ENCODE assay signal across 27 cellular contexts in the genomic region with DNA sequence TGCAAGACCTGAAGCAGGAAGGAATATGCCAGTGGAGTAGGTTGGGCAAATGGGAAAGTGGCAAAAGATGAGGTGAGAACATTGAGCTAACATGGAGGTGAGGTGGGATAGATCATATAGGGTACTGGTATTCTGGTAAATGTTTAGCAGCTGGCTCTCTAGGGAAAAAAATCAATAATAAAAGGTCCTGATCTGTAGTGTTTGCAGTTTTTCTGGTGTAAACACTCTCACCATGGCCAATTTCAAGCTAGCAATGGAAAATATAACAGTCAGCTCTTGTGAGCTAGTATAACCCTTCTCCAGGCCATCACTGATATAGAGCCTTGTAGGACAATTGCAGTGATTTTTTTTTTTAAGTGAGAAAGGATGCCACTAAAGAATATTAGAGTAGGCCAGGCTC.
"Had no signal": no experiment of that assay in that cellular context is flagged by ENCODE, and none has a peak within 500 bp of the region (broad histone marks: within the 10 kb centered on the region; RNA-seq: fewer than 3 reads in every experiment).

No MANE protein-coding gene starts in this region.

- H3K4me1 Mint-ChIP-seq: naive thymus-derived CD4-positive, alpha-beta T cell; natural killer cell; nephron; neural progenitor cell; stimulated activated effector memory CD8-positive, alpha-beta T cell treated with anti-CD3 and anti-CD28 coated beads, Interleukin-12 subunit alpha, Interleukin-12 subunit beta, amount 100 ng/mL, for 72 hours had no signal

- H3K27me3 Mint-ChIP-seq: naive thymus-derived CD4-positive, alpha-beta T cell; progenitor cell of endocrine pancreas; stimulated activated naive B cell treated with anti-CD40 and anti-IgM and Interleukin-4, amounts not matched to agents 10 μg/mL and 1 μg/mL and 100 μg/mL, for 72 hours; stimulated activated naive CD8-positive, alpha-beta T cell treated with anti-CD3 and anti-CD28 coated beads, Interleukin-15, Interleukin-2, amounts not matched to agents 100 ng/mL and 50 ng/mL, for 24 hours had no signal

- H3K27ac ChIP-seq: neural progenitor cell, ovary, parathyroid adenoma, psoas muscle, stomach, thoracic aorta, thyroid gland, tibial nerve, upper lobe of left lung had no signal

- H3K36me3 ChIP-seq: ovary, thoracic aorta, thyroid gland had no signal

- H3K9me3 ChIP-seq: ovary, psoas muscle, stomach, thoracic aorta, thyroid gland, tibial nerve, upper lobe of left lung had no signal

- DNase-seq: naive thymus-derived CD4-positive, alpha-beta T cell; natural killer cell; occipital lobe; ovary; posterior cingulate gyrus; psoas muscle; right cardiac atrium; small intestine; stimulated activated CD4-positive, alpha-beta T cell treated with anti-CD3 and anti-CD28 coated beads, Interleukin-15, amount 100 ng/mL, for 24 hours; stimulated activated CD4-positive, alpha-beta T cell treated with anti-CD3 and anti-CD28 coated beads, Interleukin-2, amount 100 ng/mL, for 24 hours; stimulated activated CD4-positive, alpha-beta T cell treated with anti-CD3 and anti-CD28 coated beads, Interleukin-2, amount 100 ng/mL, for 48 hours; stimulated activated CD4-positive, alpha-beta T cell treated with anti-CD3 and anti-CD28 coated beads, Interleukin-4, amount 100 ng/mL, for 24 hours; stimulated activated naive B cell treated with anti-CD40 and anti-IgM and Interleukin-4, amounts not matched to agents 10 μg/mL and 1 μg/mL and 100 μg/mL, for 72 hours; stimulated activated naive CD4-positive, alpha-beta T cell treated with Interleukin-2 at 50 U/mL for 16 hours; stomach; thyroid gland; trophoblast cell; upper lobe of left lung had no signal

- H3K4me3 Mint-ChIP-seq: naive thymus-derived CD4-positive, alpha-beta T cell; natural killer cell; nephron; neural progenitor cell; stimulated activated effector memory CD8-positive, alpha-beta T cell treated with anti-CD3 and anti-CD28 coated beads, Interleukin-12 subunit alpha, Interleukin-12 subunit beta, amount 100 ng/mL, for 72 hours; stimulated activated naive B cell treated with anti-CD40 and anti-IgM and Interleukin-4, amounts not matched to agents 10 μg/mL and 1 μg/mL and 100 μg/mL, for 72 hours; stimulated activated naive CD8-positive, alpha-beta T cell treated with anti-CD3 and anti-CD28 coated beads, Interleukin-15, Interleukin-2, amounts not matched to agents 100 ng/mL and 50 ng/mL, for 24 hours had no signal

- H3K4me1 ChIP-seq: neural progenitor cell, parathyroid adenoma, psoas muscle, stomach, thyroid gland, tibial nerve, upper lobe of left lung had no signal

- H3K27ac Mint-ChIP-seq: naive thymus-derived CD4-positive, alpha-beta T cell; natural killer cell; nephron; neural progenitor cell; progenitor cell of endocrine pancreas; stimulated activated effector memory CD8-positive, alpha-beta T cell treated with anti-CD3 and anti-CD28 coated beads, Interleukin-12 subunit alpha, Interleukin-12 subunit beta, amount 100 ng/mL, for 72 hours; stimulated activated naive B cell treated with anti-CD40 and anti-IgM and Interleukin-4, amounts not matched to agents 10 μg/mL and 1 μg/mL and 100 μg/mL, for 72 hours; stimulated activated naive CD8-positive, alpha-beta T cell treated with anti-CD3 and anti-CD28 coated beads, Interleukin-15, Interleukin-2, amounts not matched to agents 100 ng/mL and 50 ng/mL, for 24 hours had no signal

- H3K9me3 Mint-ChIP-seq: neural progenitor cell; stimulated activated effector memory CD8-positive, alpha-beta T cell treated with anti-CD3 and anti-CD28 coated beads, Interleukin-12 subunit alpha, Interleukin-12 subunit beta, amount 100 ng/mL, for 72 hours; stimulated activated naive B cell treated with anti-CD40 and anti-IgM and Interleukin-4, amounts not matched to agents 10 μg/mL and 1 μg/mL and 100 μg/mL, for 72 hours had no signal

- H3K4me3 ChIP-seq: neural progenitor cell, ovary, psoas muscle, stomach, thoracic aorta, thyroid gland, tibial nerve, upper lobe of left lung had no signal

- ATAC-seq: naive thymus-derived CD4-positive, alpha-beta T cell; natural killer cell; psoas muscle; right cardiac atrium; sciatic nerve; stimulated activated effector memory CD8-positive, alpha-beta T cell treated with anti-CD3 and anti-CD28 coated beads, Interleukin-12 subunit alpha, Interleukin-12 subunit beta, amount 100 ng/mL, for 72 hours; stimulated activated naive B cell treated with anti-CD40 and anti-IgM and Interleukin-4, amounts not matched to agents 10 μg/mL and 1 μg/mL and 100 μg/mL, for 72 hours had no signal

- H3K27me3 ChIP-seq: neural progenitor cell, ovary, stomach, thyroid gland, tibial nerve, upper lobe of left lung had no signal
